ENCODE assay signal across 22 cellular contexts in genomic region chr10:8379906-8380832, GRCh38.
DNase-seq lines count a peak whose midpoint lies in the region; ATAC-seq and TF ChIP-seq lines count a peak whose summit lies in the region.
"Had no signal": no experiment of that assay in that cellular context is flagged by ENCODE, and none has a peak within 500 bp of the region (broad histone marks: within the 10 kb centered on the region; RNA-seq: fewer than 3 reads in every experiment).

No MANE protein-coding gene starts in this region.

- H3K9me3 ChIP-seq in left ventricle myocardium inferior (replicated peaks) (no peaks in the 10 kb centered on the region), Loucy (ENCODE audit: insufficient read depth, low read depth, low read length) (no peaks in the 10 kb centered on the region), hepatocyte (ENCODE audit: low read depth) (no peaks in the 10 kb centered on the region), body of pancreas (no peaks in the 10 kb centered on the region)
- H3K9me3 ChIP-seq: BE2C, breast epithelium, Peyer's patch, upper lobe of right lung had no signal

- H3K9me2 ChIP-seq in Loucy (replicated peaks; ENCODE audit: low read depth, low read length) = no peaks in the 10 kb centered on the region
- no peaks in the 10 kb centered on the region for H3K9me2 ChIP-seq in hepatocyte (replicated peaks; ENCODE audit: insufficient read depth)

- intact Hi-C loops in left ventricle myocardium inferior (cut with micrococcal nuclease) (no loop called here), Right ventricle myocardium superior (cut with DNase I) (no loop called here), body of pancreas (cut with DNase I) (no loop called here)

- H4K20me1 ChIP-seq in Loucy (ENCODE audit: insufficient read depth, low read length, poor library complexity, severe bottlenecking) (no peaks in the 10 kb centered on the region), hepatocyte (ENCODE audit: insufficient read depth, poor library complexity, severe bottlenecking) (no peaks in the 10 kb centered on the region)

- no peak overlapping the region for H3K4me3 Mint-ChIP-seq in type B pancreatic cell
- H3K4me3 Mint-ChIP-seq: activated CD4-positive, alpha-beta T cell treated with anti-CD3 and anti-CD28 coated beads, Interleukin-2, amount 10 ng/mL, durations not matched to agents 7 days and 5 days; activated naive CD4-positive, alpha-beta T cell treated with anti-CD3 and anti-CD28 coated beads, Interleukin-2, amount 10 ng/mL, durations not matched to agents 7 days and 5 days; activated T-helper 1 cell treated with anti-CD3 and anti-CD28 coated beads, Interleukin-12 subunit alpha, Interleukin-12 subunit beta, Interleukin-2, Interleukin-4 antibody, amounts not matched to agents 30 ng/mL and 10 ng/mL and 1 ng/mL, durations not matched to agents 14 hours and 24 hours and 36 hours; endodermal cell had no signal

- H3K36me3 ChIP-seq in left ventricle myocardium inferior (no peaks in the 10 kb centered on the region), Loucy (ENCODE audit: insufficient read depth, low read length) (no peaks in the 10 kb centered on the region), hepatocyte (replicated peaks; ENCODE audit: insufficient read depth, low read depth) (no peaks in the 10 kb centered on the region), body of pancreas (replicated peaks in 1 of 2; ENCODE audit: insufficient read depth in 1 of 2, low read depth in 2 of 2) (no peaks in the 10 kb centered on the region)
- H3K36me3 ChIP-seq: BE2C, breast epithelium, Peyer's patch, upper lobe of right lung had no signal

- DNase-seq in left ventricle myocardium inferior (no peak), Right ventricle myocardium superior (no peak), hepatocyte (ENCODE audit: low spot score) (peak; percentile 38), type B pancreatic cell (ENCODE audit: extremely low spot score, unreplicated experiment) (no peak), cerebellar cortex (ENCODE audit: low spot score) (no peak), NOMO-1 treated with dmso at 0.1 percent for 144 hours (lab: John Stamatoyannopoulos, UW; ENCODE audit: unreplicated experiment) (no peak), body of pancreas (no peak)
- DNase-seq: activated CD4-positive, alpha-beta T cell treated with anti-CD3 and anti-CD28 coated beads, Interleukin-2, amount 10 ng/mL, durations not matched to agents 7 days and 5 days; activated naive CD4-positive, alpha-beta T cell treated with anti-CD3 and anti-CD28 coated beads, Interleukin-2, amount 10 ng/mL, durations not matched to agents 7 days and 5 days; amniotic stem cell; BE2C; cortex of kidney; endodermal cell; kidney; NK-92 treated with Interleukin-12 subunit alpha and Interleukin-12 subunit beta, amount 100 ng/mL, for 24 hours; Peyer's patch; upper lobe of right lung had no signal

- H3K79me2 ChIP-seq in Loucy (ENCODE audit: insufficient read depth, low read length) (no peaks in the 10 kb centered on the region), hepatocyte (no peaks in the 10 kb centered on the region)

- H3K4me3 ChIP-seq in left ventricle myocardium inferior = no peak overlapping the region
- H3K4me3 ChIP-seq in Loucy (ENCODE audit: low read length, poor library complexity, severe bottlenecking) = no peak overlapping the region
- H3K4me3 ChIP-seq in hepatocyte = no peak overlapping the region
- no peak overlapping the region for H3K4me3 ChIP-seq in body of pancreas
- H3K4me3 ChIP-seq: breast epithelium, Peyer's patch, upper lobe of right lung had no signal

- no peaks in the 10 kb centered on the region for H3K9me3 Mint-ChIP-seq in type B pancreatic cell
- H3K9me3 Mint-ChIP-seq: activated naive CD4-positive, alpha-beta T cell treated with anti-CD3 and anti-CD28 coated beads, Interleukin-2, amount 10 ng/mL, durations not matched to agents 7 days and 5 days; activated T-helper 1 cell treated with anti-CD3 and anti-CD28 coated beads, Interleukin-12 subunit alpha, Interleukin-12 subunit beta, Interleukin-2, Interleukin-4 antibody, amounts not matched to agents 30 ng/mL and 10 ng/mL and 1 ng/mL, durations not matched to agents 14 hours and 24 hours and 36 hours had no signal

- peaks cover 8% of the 10 kb centered on the region for H3K4me1 Mint-ChIP-seq in type B pancreatic cell (ENCODE audit: unreplicated experiment)
- H3K4me1 Mint-ChIP-seq: activated naive CD4-positive, alpha-beta T cell treated with anti-CD3 and anti-CD28 coated beads, Interleukin-2, amount 10 ng/mL, durations not matched to agents 7 days and 5 days had no signal

- ATAC-seq in Right ventricle myocardium superior (ENCODE audit: poor library complexity) (no peak), body of pancreas (no peak)
- ATAC-seq: HCT116, upper lobe of right lung had no signal

- peak overlapping the region; percentile 26 for H3K27ac Mint-ChIP-seq in type B pancreatic cell
- H3K27ac Mint-ChIP-seq: activated CD4-positive, alpha-beta T cell treated with anti-CD3 and anti-CD28 coated beads, Interleukin-2, amount 10 ng/mL, durations not matched to agents 7 days and 5 days; activated naive CD4-positive, alpha-beta T cell treated with anti-CD3 and anti-CD28 coated beads, Interleukin-2, amount 10 ng/mL, durations not matched to agents 7 days and 5 days; activated T-helper 1 cell treated with anti-CD3 and anti-CD28 coated beads, Interleukin-12 subunit alpha, Interleukin-12 subunit beta, Interleukin-2, Interleukin-4 antibody, amounts not matched to agents 30 ng/mL and 10 ng/mL and 1 ng/mL, durations not matched to agents 14 hours and 24 hours and 36 hours; endodermal cell had no signal

- H2AFZ ChIP-seq in Loucy (ENCODE audit: low read length) (peak overlapping the region; percentile 79), hepatocyte (no peak overlapping the region)

- WGBS in hepatocyte (ENCODE audit: low lambda C conversion rate, missing lambda C conversion rate) = 42% methylated on average over 9 of the region's 9 CpGs
- WGBS in body of pancreas, 2 donors = 6 to 26% methylated on average over 5 to 9 of the region's 9 CpGs

- H3K4me1 ChIP-seq in left ventricle myocardium inferior = peaks cover 22% of the 10 kb centered on the region
- peaks cover 42% of the 10 kb centered on the region for H3K4me1 ChIP-seq in Loucy (ENCODE audit: insufficient read depth, low read length, poor library complexity, severe bottlenecking)
- H3K4me1 ChIP-seq in hepatocyte (ENCODE audit: insufficient read depth) = peaks cover 8% of the 10 kb centered on the region
- H3K4me1 ChIP-seq in body of pancreas = no peaks in the 10 kb centered on the region
- H3K4me1 ChIP-seq: breast epithelium, Peyer's patch, upper lobe of right lung had no signal

- H3K9ac ChIP-seq in Loucy (ENCODE audit: low read depth, low read length, poor library complexity, severe bottlenecking) = peak overlapping the region; percentile 15

- H3K27me3 ChIP-seq in left ventricle myocardium inferior (ENCODE audit: low read depth) (no peaks in the 10 kb centered on the region), Loucy (ENCODE audit: insufficient read depth, low read length, poor library complexity, severe bottlenecking) (no peaks in the 10 kb centered on the region), hepatocyte (no peaks in the 10 kb centered on the region), body of pancreas (no peaks in the 10 kb centered on the region)
- H3K27me3 ChIP-seq: BE2C, breast epithelium, Peyer's patch, upper lobe of right lung had no signal

- H3K27me3 Mint-ChIP-seq in type B pancreatic cell = no peaks in the 10 kb centered on the region
- H3K27me3 Mint-ChIP-seq: activated CD4-positive, alpha-beta T cell treated with anti-CD3 and anti-CD28 coated beads, Interleukin-2, amount 10 ng/mL, durations not matched to agents 7 days and 5 days had no signal

- TF ChIP-seq CTCF in left ventricle myocardium inferior (IDR thresholded peaks at IDR 0.05; ENCODE audit: borderline replicate concordance) (no peak), Loucy (conservative IDR thresholded peaks at IDR 0.05; ENCODE audit: low read length) (no peak), hepatocyte (IDR thresholded peaks at IDR 0.05; ENCODE audit: poor library complexity) (no peak), type B pancreatic cell (conservative IDR thresholded peaks at IDR 0.05) (no peak), body of pancreas (IDR thresholded peaks at IDR 0.05) (no peak)

- no peaks in the 10 kb centered on the region for H3F3A ChIP-seq in Loucy (ENCODE audit: low read depth)

- H3K36me3 Mint-ChIP-seq in type B pancreatic cell = no peaks in the 10 kb centered on the region
- H3K36me3 Mint-ChIP-seq: activated naive CD4-positive, alpha-beta T cell treated with anti-CD3 and anti-CD28 coated beads, Interleukin-2, amount 10 ng/mL, durations not matched to agents 7 days and 5 days had no signal

- H3K4me2 ChIP-seq in Loucy (ENCODE audit: low read depth, low read length, poor library complexity, severe bottlenecking) (peak overlapping the region; percentile 4), hepatocyte (peak overlapping the region; percentile 36)

- H3K27ac ChIP-seq in left ventricle myocardium inferior (replicated peaks) = peak overlapping the region; percentile 73
- peak overlapping the region; percentile 48 for H3K27ac ChIP-seq in hepatocyte
- no peak overlapping the region for H3K27ac ChIP-seq in body of pancreas
- H3K27ac ChIP-seq: breast epithelium, HL-60, Peyer's patch, upper lobe of right lung had no signal

- TF ChIP-seq POLR2A in body of pancreas (IDR thresholded peaks at IDR 0.05) = no peak

Comparison
In these comparisons a context has a peak if more than half of its experiments do, and no peak if none do; other contexts are left out.
1. H3K27ac ChIP-seq: peak in left ventricle myocardium inferior (single experiment) and hepatocyte (single experiment); none in body of pancreas (0 of 4).